37 cellular contexts compared by ENCODE assay signal in genomic region chr20:38441916-38442315, GRCh38. TPM values are rescaled to one million over a fixed set of nuclear protein-coding genes. Genes with fewer than 3 reads are reported as not detected.
DNase-seq lines count a peak whose midpoint lies in the region; ATAC-seq, FAIRE-seq and TF ChIP-seq lines count a peak whose summit lies in the region.
"Had no signal": no experiment of that assay in that cellular context is flagged by ENCODE, and none has a peak within 500 bp of the region (broad histone marks: within the 10 kb centered on the region; RNA-seq: fewer than 3 reads in every experiment).

No MANE protein-coding gene starts in this region.

- BruUV-seq in HepG2 (replicated peaks; lab: Mats Ljungman, UMichigan) = no TSS peak

- no peaks in the 10 kb centered on the region for H3K9me3 ChIP-seq in NT2/D1 (ENCODE audit: insufficient read depth, low read length)
- H3K9me3 ChIP-seq in neural progenitor cell (ENCODE audit: low read depth) = no peaks in the 10 kb centered on the region
- H3K9me3 ChIP-seq in HepG2 (ENCODE audit: low read length) = no peaks in the 10 kb centered on the region
- H3K9me3 ChIP-seq: A549, body of pancreas, heart right ventricle, pancreas, suprapubic skin, upper lobe of right lung had no signal

- no peak for TF ChIP-seq POLR2A in HepG2 (IDR thresholded peaks at IDR 0.05; ENCODE audit: insufficient read depth in 1 of 2, low read depth in 2 of 2, low read length in 2 of 2)

- TF ChIP-seq CTCF in neural progenitor cell (IDR thresholded peaks at IDR 0.05) (no peak), HepG2 (CRISPR knock-in tag; IDR thresholded peaks at IDR 0.05) (no peak)

- H3K4me3 Mint-ChIP-seq in neural progenitor cell = peak overlapping the region; percentile 21
- H3K4me3 Mint-ChIP-seq: activated CD4-positive, alpha-beta memory T cell treated with anti-CD3 and anti-CD28 coated beads, Interleukin-2, amount 10 ng/mL, durations not matched to agents 7 days and 5 days; activated naive CD4-positive, alpha-beta T cell treated with anti-CD3 and anti-CD28 coated beads for 36 hours; activated T-helper 1 cell treated with anti-CD3 and anti-CD28 coated beads, Interleukin-12 subunit alpha, Interleukin-12 subunit beta, Interleukin-2, Interleukin-4 antibody, amounts not matched to agents 30 ng/mL and 10 ng/mL and 1 ng/mL, durations not matched to agents 14 hours and 24 hours and 36 hours; CD4-positive, CD25-positive, alpha-beta regulatory T cell; naive thymus-derived CD8-positive, alpha-beta T cell; T-helper 17 cell had no signal

- CTCF ChIA-PET in HepG2 (lab: Yijun Ruan, JAX; ENCODE audit: low intra/inter-chr PET ratio, low total read pairs) = no interaction called here

- H4K20me1 ChIP-seq in neural progenitor cell (ENCODE audit: low read depth) (no peaks in the 10 kb centered on the region), HepG2 (ENCODE audit: insufficient read depth, low read length) (no peaks in the 10 kb centered on the region)

- H3K9me3 Mint-ChIP-seq in neural progenitor cell = no peaks in the 10 kb centered on the region
- H3K9me3 Mint-ChIP-seq: activated CD4-positive, alpha-beta memory T cell treated with anti-CD3 and anti-CD28 coated beads, Interleukin-2, amount 10 ng/mL, durations not matched to agents 7 days and 5 days; activated naive CD4-positive, alpha-beta T cell treated with anti-CD3 and anti-CD28 coated beads for 36 hours; activated T-helper 1 cell treated with anti-CD3 and anti-CD28 coated beads, Interleukin-12 subunit alpha, Interleukin-12 subunit beta, Interleukin-2, Interleukin-4 antibody, amounts not matched to agents 30 ng/mL and 10 ng/mL and 1 ng/mL, durations not matched to agents 14 hours and 24 hours and 36 hours; naive thymus-derived CD8-positive, alpha-beta T cell had no signal

- WGBS in HepG2 (ENCODE audit: low lambda C conversion rate) = 67% methylated on average over 9 of the region's 9 CpGs

- no peaks in the 10 kb centered on the region for H3K36me3 ChIP-seq in NT2/D1 (ENCODE audit: insufficient read depth, insufficient read length, low read length)
- no peaks in the 10 kb centered on the region for H3K36me3 ChIP-seq in neural progenitor cell
- no peaks in the 10 kb centered on the region for H3K36me3 ChIP-seq in HepG2 (replicated peaks in 1 of 2; ENCODE audit: control insufficient read depth in 1 of 2, insufficient read depth in 2 of 2, low read length in 2 of 2)
- H3K36me3 ChIP-seq: heart right ventricle, pancreas, suprapubic skin, upper lobe of right lung had no signal

- no peaks in the 10 kb centered on the region for H3K27me3 Mint-ChIP-seq in neural progenitor cell (ENCODE audit: insufficient read depth, low read depth)

- TF ChIP-seq EP300 in HepG2 (IDR thresholded peaks at IDR 0.05; ENCODE audit: low read depth in 2 of 2, low read length in 2 of 2) = no peak
- no peak for TF ChIP-seq EP300 in HepG2 (CRISPR knock-in tag; IDR thresholded peaks at IDR 0.05; ENCODE audit: borderline replicate concordance)

- in situ Hi-C loops in G401 (cut with HindIII; ENCODE audit: low sequenced_read_pairs) = no loop called here
- in situ Hi-C loops in HepG2 (cut with HindIII; ENCODE audit: extremely low pct_ligation_motif_present, low pct_unique_long_range_greater_than_20kb) = loop anchor here (25.0 kb wide), 1 partner anchor 295 kb away; the partner anchor contains the start of gene ACTR5

- TF ChIP-seq RAD21 in HepG2 (CRISPR knock-in tag; IDR thresholded peaks at IDR 0.05) = no peak

- intact Hi-C loops in HepG2 (cut with micrococcal nuclease; ENCODE audit: unreplicated experiment) = no loop called here

- peak overlapping the region; percentile 77 for H2AFZ ChIP-seq in neural progenitor cell (replicated peaks)
- H2AFZ ChIP-seq in HepG2 (ENCODE audit: low read length) = no peak overlapping the region
- H2AFZ ChIP-seq: PC-9 had no signal

- DNase-seq in G401 (ENCODE audit: low spot score) = peak; percentile 82
- DNase-seq in NT2/D1 (ENCODE audit: low read depth, low spot score) = no peak
- peak; percentile 11 for DNase-seq in dedifferentiated amniotic fluid mesenchymal stem cell (ENCODE audit: extremely low spot score)
- peak; percentile 42 for DNase-seq in neural progenitor cell (ENCODE audit: low spot score)
- DNase-seq in medulla oblongata (ENCODE audit: extremely low spot score) = no peak
- no peak for DNase-seq in HepG2 (ENCODE audit: low spot score)
- DNase-seq: activated CD4-positive, alpha-beta memory T cell treated with anti-CD3 and anti-CD28 coated beads, Interleukin-2, amount 10 ng/mL, durations not matched to agents 7 days and 5 days; activated CD4-positive, CD25-positive, alpha-beta regulatory T cell treated with anti-CD3 and anti-CD28 coated beads, Interleukin-2, amount 50 U/mL, for 72 hours; activated CD8-positive, alpha-beta memory T cell treated with anti-CD3 and anti-CD28 coated beads, Interleukin-2, amount 50 U/mL, for 48 hours; activated naive CD4-positive, alpha-beta T cell treated with anti-CD3 and anti-CD28 coated beads for 36 hours; body of pancreas; Calu3; CD4-positive, CD25-positive, alpha-beta regulatory T cell; DMS79 treated with DMSO at 0.1 percent for 48 hours; effector memory CD4-positive, alpha-beta T cell; erythroblast; GOT3; heart right ventricle; left ventricle myocardium superior; naive thymus-derived CD8-positive, alpha-beta T cell; NCI-H1092; NCI-H187; NCI-H2171; NCI-H524; NK-92 treated with Interleukin-12 subunit alpha and Interleukin-12 subunit beta, amount 100 ng/mL, for 24 hours; pancreas; PC-9; small intestine; stimulated activated naive CD4-positive, alpha-beta T cell treated with Interleukin-2 at 50 U/mL for 16 hours; T-helper 17 cell; upper lobe of right lung had no signal

- POLR2A ChIA-PET in HepG2 (lab: Yijun Ruan, JAX) = no interaction called here

- H3K4me1 Mint-ChIP-seq in neural progenitor cell = peaks cover 14% of the 10 kb centered on the region

- H3K9ac ChIP-seq in NT2/D1 (ENCODE audit: insufficient read length, low read depth) (peak overlapping the region; percentile 1), neural progenitor cell (no peak overlapping the region), HepG2 (ENCODE audit: insufficient read depth, low read depth, low read length) (no peak overlapping the region)

- H3K4me2 ChIP-seq in neural progenitor cell (peak overlapping the region; percentile 11), HepG2 (ENCODE audit: low read depth, low read length) (no peak overlapping the region)
- H3K4me2 ChIP-seq: A549, PC-9 had no signal

- H3K36me3 Mint-ChIP-seq in neural progenitor cell = no peaks in the 10 kb centered on the region
- H3K36me3 Mint-ChIP-seq: CD4-positive, CD25-positive, alpha-beta regulatory T cell; naive thymus-derived CD8-positive, alpha-beta T cell had no signal

- peak overlapping the region; percentile 80 for H3K27ac Mint-ChIP-seq in neural progenitor cell
- H3K27ac Mint-ChIP-seq: activated CD4-positive, alpha-beta memory T cell treated with anti-CD3 and anti-CD28 coated beads, Interleukin-2, amount 10 ng/mL, durations not matched to agents 7 days and 5 days; activated naive CD4-positive, alpha-beta T cell treated with anti-CD3 and anti-CD28 coated beads for 36 hours; activated T-helper 1 cell treated with anti-CD3 and anti-CD28 coated beads, Interleukin-12 subunit alpha, Interleukin-12 subunit beta, Interleukin-2, Interleukin-4 antibody, amounts not matched to agents 30 ng/mL and 10 ng/mL and 1 ng/mL, durations not matched to agents 14 hours and 24 hours and 36 hours; CD4-positive, CD25-positive, alpha-beta regulatory T cell; T-helper 17 cell had no signal

- H3K79me2 ChIP-seq in neural progenitor cell (ENCODE audit: low read depth) (peaks cover 4% of the 10 kb centered on the region), HepG2 (ENCODE audit: insufficient read depth, low read length) (peaks cover 4% of the 10 kb centered on the region)

- H3K4me3 ChIP-seq in NT2/D1 (ENCODE audit: insufficient read length, low read depth) (no peak overlapping the region), neural progenitor cell (no peak overlapping the region), HepG2 (replicated peaks in 1 of 3; ENCODE audit: insufficient read depth in 1 of 3, low read depth in 2 of 3, low read length in 3 of 3) (no peak overlapping the region)
- H3K4me3 ChIP-seq: A549, body of pancreas, heart right ventricle, pancreas, PC-9, suprapubic skin, upper lobe of right lung had no signal

- H3F3A ChIP-seq in neural progenitor cell (ENCODE audit: low read depth) = peaks cover 9% of the 10 kb centered on the region

- H3K27ac ChIP-seq in neural progenitor cell = peak overlapping the region; percentile 55
- no peak overlapping the region for H3K27ac ChIP-seq in HepG2 (ENCODE audit: extremely low read length, insufficient read depth, low read length)
- H3K27ac ChIP-seq: A549, body of pancreas, heart right ventricle, pancreas, PC-9, suprapubic skin, upper lobe of right lung had no signal

- FAIRE-seq in HepG2 (lab: Jason Lieb, UNC) = no peak
- FAIRE-seq: A549, keratinocyte, pancreas, small intestine had no signal

- peaks cover 4% of the 10 kb centered on the region for H3K4me1 ChIP-seq in NT2/D1 (ENCODE audit: insufficient read depth, insufficient read length)
- H3K4me1 ChIP-seq in neural progenitor cell = peaks cover 6% of the 10 kb centered on the region
- H3K4me1 ChIP-seq in HepG2 (ENCODE audit: insufficient read depth, low read length) = peaks cover 15% of the 10 kb centered on the region
- H3K4me1 ChIP-seq: A549, body of pancreas, pancreas, upper lobe of right lung had no signal

- no peak for ATAC-seq in HepG2
- no peak for ATAC-seq in GM18858 (IDR thresholded peaks at IDR 0.05; ENCODE audit: unreplicated experiment)
- no peak for ATAC-seq in GM19467 (IDR thresholded peaks at IDR 0.05; ENCODE audit: unreplicated experiment)
- ATAC-seq: A549; body of pancreas; heart right ventricle; left ventricle myocardium superior; naive thymus-derived CD8-positive, alpha-beta T cell; pancreas; T-helper 17 cell; upper lobe of right lung had no signal

- no peaks in the 10 kb centered on the region for H3K27me3 ChIP-seq in NT2/D1 (ENCODE audit: insufficient read depth, insufficient read length)
- no peaks in the 10 kb centered on the region for H3K27me3 ChIP-seq in neural progenitor cell
- peaks cover 0 to 4% of the 10 kb centered on the region in 2 experiments; a peak in 1 of 5 replicates for H3K27me3 ChIP-seq in HepG2 (ENCODE audit: control insufficient read depth in 1 of 2, insufficient read depth in 2 of 2, low read length in 2 of 2)
- H3K27me3 ChIP-seq: body of pancreas, heart right ventricle, pancreas, upper lobe of right lung had no signal

RNA-seq across cellular contexts. Expression of gene SNHG17, which starts 6.8 kb away (rescaled TPM):
- total RNA-seq in G401 (2014; rRNA removed; shearing (Covaris generic)) = 64.7 and 97.1 TPM in 2 replicates
- total RNA-seq in neural progenitor cell (ENCODE audit: low replicate concordance) = 8.0 and 12.8 TPM in 2 replicates
- total RNA-seq in HepG2 (2016; rRNA removed; fragmentation: Illumina TruSeq; extraction: Trizol) = 15.6 and 26.2 TPM in 2 replicates
- 27.4 and 27.8 TPM in 2 replicates for total RNA-seq in HepG2 (2016; cell fraction: cytosol; rRNA removed; fragmentation: Illumina TruSeq; extraction: Trizol; ENCODE audit: low read depth)
- 15.2 and 25.3 TPM in 2 replicates for total RNA-seq in HepG2 (2016; cell fraction: insoluble cytoplasmic fraction; rRNA removed; fragmentation: Illumina TruSeq; extraction: Trizol)
- total RNA-seq in HepG2 (2016; cell fraction: membrane; rRNA removed; fragmentation: Illumina TruSeq; extraction: Trizol) = 30.7 and 34.5 TPM in 2 replicates
- total RNA-seq in HepG2 (2016; cell fraction: nucleus; rRNA removed; fragmentation: Illumina TruSeq; extraction: Trizol) = 44.8 and 54.3 TPM in 2 replicates
- 41.2 and 44.8 TPM in 2 replicates for polyA plus RNA-seq in HepG2 (2011; rRNA removed)
- polyA plus RNA-seq in HepG2 (2011; cell fraction: cytosol; rRNA removed) = 19.6 and 22.7 TPM in 2 replicates
- polyA plus RNA-seq in HepG2 (2011; cell fraction: nucleus; rRNA removed) = 170 and 182 TPM in 2 replicates
- 32.8 and 56.1 TPM in 2 replicates for polyA plus RNA-seq in HepG2 (2012)
- 24.3 and 28.6 TPM in 2 replicates for polyA plus RNA-seq in HepG2 (2016; cell fraction: cytosol; fragmentation: Illumina TruSeq; extraction: Trizol; ENCODE audit: low read depth)
- 32.2 and 33.6 TPM in 2 replicates for polyA plus RNA-seq in HepG2 (2016; cell fraction: insoluble cytoplasmic fraction; fragmentation: Illumina TruSeq; extraction: Trizol; ENCODE audit: low read depth)
- polyA plus RNA-seq in HepG2 (2016; cell fraction: membrane; fragmentation: Illumina TruSeq; extraction: Trizol; ENCODE audit: low read depth) = 28.4 and 32.2 TPM in 2 replicates
- polyA plus RNA-seq in HepG2 (2016; cell fraction: nucleus; fragmentation: Illumina TruSeq; extraction: Trizol; ENCODE audit: insufficient read depth, low read depth) = 126 and 147 TPM in 2 replicates
- polyA minus RNA-seq in HepG2 (2011; rRNA and poly(A)+ RNA removed; ENCODE audit: low replicate concordance) = 34.4 and 149 TPM in 2 replicates
- 6.9 and 12.8 TPM in 2 replicates for polyA minus RNA-seq in HepG2 (2011; cell fraction: cytosol; rRNA and poly(A)+ RNA removed)
- 67.3 and 72.4 TPM in 2 replicates for polyA minus RNA-seq in HepG2 (2011; cell fraction: nucleus; rRNA and poly(A)+ RNA removed)

RNA-seq across cellular contexts. Expression of gene RALGAPB, which starts 30.7 kb away (rescaled TPM):
- total RNA-seq in G401 (2014; rRNA removed; shearing (Covaris generic)) = 4.9 and 8.7 TPM in 2 replicates
- total RNA-seq in neural progenitor cell (ENCODE audit: low replicate concordance) = 27.3 and 39.1 TPM in 2 replicates
- 30.6 and 36.5 TPM in 2 replicates for total RNA-seq in HepG2 (2016; rRNA removed; fragmentation: Illumina TruSeq; extraction: Trizol)
- total RNA-seq in HepG2 (2016; cell fraction: cytosol; rRNA removed; fragmentation: Illumina TruSeq; extraction: Trizol; ENCODE audit: low read depth) = 3.8 and 4.1 TPM in 2 replicates
- total RNA-seq in HepG2 (2016; cell fraction: insoluble cytoplasmic fraction; rRNA removed; fragmentation: Illumina TruSeq; extraction: Trizol) = 30.2 and 33.9 TPM in 2 replicates
- 10.8 and 12.6 TPM in 2 replicates for total RNA-seq in HepG2 (2016; cell fraction: membrane; rRNA removed; fragmentation: Illumina TruSeq; extraction: Trizol)
- 61.4 and 61.7 TPM in 2 replicates for total RNA-seq in HepG2 (2016; cell fraction: nucleus; rRNA removed; fragmentation: Illumina TruSeq; extraction: Trizol)
- 16.2 and 17.6 TPM in 2 replicates for polyA plus RNA-seq in HepG2 (2011; rRNA removed)
- 5.5 and 9.1 TPM in 2 replicates for polyA plus RNA-seq in HepG2 (2011; cell fraction: cytosol; rRNA removed)
- 32.6 and 39.1 TPM in 2 replicates for polyA plus RNA-seq in HepG2 (2011; cell fraction: nucleus; rRNA removed)
- polyA plus RNA-seq in HepG2 (2012) = 21.8 and 23.1 TPM in 2 replicates
- 0.74 and 0.87 TPM in 2 replicates for polyA plus RNA-seq in HepG2 (2016; cell fraction: cytosol; fragmentation: Illumina TruSeq; extraction: Trizol; ENCODE audit: low read depth)
- polyA plus RNA-seq in HepG2 (2016; cell fraction: insoluble cytoplasmic fraction; fragmentation: Illumina TruSeq; extraction: Trizol; ENCODE audit: low read depth) = 23.7 and 25.3 TPM in 2 replicates
- polyA plus RNA-seq in HepG2 (2016; cell fraction: membrane; fragmentation: Illumina TruSeq; extraction: Trizol; ENCODE audit: low read depth) = 2.6 and 2.7 TPM in 2 replicates
- polyA plus RNA-seq in HepG2 (2016; cell fraction: nucleus; fragmentation: Illumina TruSeq; extraction: Trizol; ENCODE audit: insufficient read depth, low read depth) = 62.4 and 65.2 TPM in 2 replicates
- polyA minus RNA-seq in HepG2 (2011; rRNA and poly(A)+ RNA removed; ENCODE audit: low replicate concordance) = 30.1 and 32.8 TPM in 2 replicates
- 22.1 and 26.7 TPM in 2 replicates for polyA minus RNA-seq in HepG2 (2011; cell fraction: cytosol; rRNA and poly(A)+ RNA removed)
- 106 and 121 TPM in 2 replicates for polyA minus RNA-seq in HepG2 (2011; cell fraction: nucleus; rRNA and poly(A)+ RNA removed)

Comparison
In these comparisons a context has a peak if more than half of its experiments do, and no peak if none do; other contexts are left out.
1. DNase-seq: peak in G401 (single experiment), dedifferentiated amniotic fluid mesenchymal stem cell (single experiment) and neural progenitor cell (single experiment); none in NT2/D1 (single experiment), medulla oblongata (single experiment) and HepG2 (single experiment).